Comparison of ENCODE assay signal across 1 cellular context in genomic region chr12:6626654-6627283, GRCh38.
TF ChIP-seq lines count a peak whose summit lies in the region.

No MANE protein-coding gene starts in this region.

TF ChIP-seq in K562, 482 proteins besides CTCF, POLR2A, EP300 and RAD21 (continued from another document):
- TF ChIP-seq REST (CRISPR knock-in tag; IDR thresholded peaks at IDR 0.05; ENCODE audit: low read depth) (no peak), HMGXB4 (CRISPR knock-in tag; IDR thresholded peaks at IDR 0.05) (no peak), CREB3L1 (IDR thresholded peaks at IDR 0.05; ENCODE audit: borderline replicate concordance, low read depth) (no peak), HINFP (tag; conservative IDR thresholded peaks at IDR 0.05; ENCODE audit: low read depth) (no peak), CREB3 (tag; conservative IDR thresholded peaks at IDR 0.05; ENCODE audit: low read depth) (no peak), PKNOX1 (IDR thresholded peaks at IDR 0.05) (no peak), DIDO1 (tag; IDR thresholded peaks at IDR 0.05; ENCODE audit: low read depth) (no peak), CHD4 (IDR thresholded peaks at IDR 0.05; ENCODE audit: insufficient read depth, insufficient replicate concordance, low read depth, low read length, poor library complexity, severe bottlenecking) (no peak), ZNF76 (CRISPR knock-in tag; IDR thresholded peaks at IDR 0.05; ENCODE audit: borderline replicate concordance) (no peak), TFAM (CRISPR knock-in tag; conservative IDR thresholded peaks at IDR 0.05) (no peak), TEAD1 (CRISPR knock-in tag; IDR thresholded peaks at IDR 0.05) (no peak), ATF1 (CRISPR knock-in tag; IDR thresholded peaks at IDR 0.05) (no peak), ATF1 (tag; IDR thresholded peaks at IDR 0.05) (no peak), ELF4 (CRISPR knock-in tag; IDR thresholded peaks at IDR 0.05) (no peak), SRSF9 (IDR thresholded peaks at IDR 0.05; ENCODE audit: borderline replicate concordance, low read depth, low read length) (no peak), HDAC6 (IDR thresholded peaks at IDR 0.05; ENCODE audit: low read depth, low read length) (no peak), ETS1 (conservative IDR thresholded peaks at IDR 0.05; ENCODE audit: control insufficient read depth, low read depth, low read length) (no peak), ELK3 (CRISPR knock-in tag; IDR thresholded peaks at IDR 0.05) (no peak), LEF1 (IDR thresholded peaks at IDR 0.05) (peak; percentile 28; the same call in 1 of the 2 replicates), RHOXF2B (CRISPR knock-in tag; conservative IDR thresholded peaks at IDR 0.05) (no peak), SRF (CRISPR knock-in tag; IDR thresholded peaks at IDR 0.05) (no peak), ZNF75A (CRISPR knock-in tag; IDR thresholded peaks at IDR 0.05) (no peak), XRCC3 (IDR thresholded peaks at IDR 0.05) (no peak), PYGO2 (tag; IDR thresholded peaks at IDR 0.05) (no peak), ZBTB34 (CRISPR knock-in tag; IDR thresholded peaks at IDR 0.05) (no peak), ZNF436 (CRISPR knock-in tag; IDR thresholded peaks at IDR 0.05) (no peak), ZNF140 (CRISPR knock-in tag; IDR thresholded peaks at IDR 0.05) (no peak), ID3 (CRISPR knock-in tag; IDR thresholded peaks at IDR 0.05) (no peak), ID3 (tag; IDR thresholded peaks at IDR 0.05) (0 out of 2 replicates have a peak, but pooled peaks have one; percentile 34), ZNF384 (IDR thresholded peaks at IDR 0.05; ENCODE audit: low read depth, low read length) (no peak)
